ENCODE assay signal across 8 cellular contexts in the genomic region with DNA sequence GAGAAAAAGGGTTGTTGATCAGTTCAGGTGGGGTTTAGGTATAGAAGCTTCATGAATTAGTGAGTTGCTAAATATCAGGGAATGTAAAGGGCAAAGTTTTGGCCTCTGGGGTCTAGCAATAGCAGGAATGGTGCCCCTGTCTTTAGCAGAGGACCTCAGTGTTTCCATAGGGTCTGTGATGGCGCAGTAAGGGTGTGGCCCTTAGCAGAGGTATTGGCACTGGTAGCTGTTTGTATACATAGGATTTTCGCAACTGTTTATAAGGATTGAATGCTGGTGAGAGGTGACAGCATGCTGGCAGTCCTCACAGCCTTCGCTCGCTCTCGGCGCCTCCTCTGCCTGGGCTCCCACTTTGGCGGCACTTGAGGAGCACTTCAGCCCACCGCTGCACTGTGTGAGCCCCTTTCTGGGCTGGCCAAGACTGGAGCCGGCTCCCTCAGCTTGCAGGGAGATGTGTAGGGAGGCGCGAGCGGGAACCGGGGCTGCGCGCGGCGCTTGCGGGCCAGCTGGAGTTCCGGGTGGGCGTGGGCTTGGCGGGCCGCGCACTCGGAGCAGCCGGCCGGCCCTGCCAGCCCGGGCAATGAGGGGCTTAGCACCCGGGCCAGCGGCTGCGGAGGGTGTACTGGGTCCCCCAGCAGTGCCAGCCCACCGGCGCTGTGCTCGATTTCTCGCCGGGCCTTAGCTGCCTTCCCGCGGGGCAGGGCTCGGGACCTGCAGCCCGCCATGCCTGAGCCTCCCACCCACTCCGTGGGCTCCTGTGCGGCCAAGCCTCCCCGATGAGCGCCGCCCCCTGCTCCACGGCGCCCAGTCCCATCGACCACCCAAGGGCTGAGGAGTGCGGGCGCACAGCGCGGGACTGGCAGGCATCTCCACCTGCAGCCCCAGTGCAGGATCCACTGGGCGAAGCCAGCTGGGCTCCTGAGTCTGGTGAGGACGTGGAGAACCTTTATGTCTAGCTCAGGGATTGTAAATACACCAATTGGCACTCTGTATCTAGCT.
A peak's percentile ranks its signal among the peaks of the same experiment; 100 is the strongest.
DNase-seq lines count a peak whose midpoint lies in the region; ATAC-seq, FAIRE-seq and TF ChIP-seq lines count a peak whose summit lies in the region.
"Not testable (repeated sequence)": the region's sequence is repeated elsewhere in the genome, so short reads cannot be mapped to it uniquely, and the experiment has no call there.

No MANE protein-coding gene starts in this region.

- not testable (repeated sequence) for FAIRE-seq in small intestine (lab: Jason Lieb, UNC)

- H3K79me2 ChIP-seq in fibroblast of lung (ENCODE audit: control insufficient read depth, insufficient read depth, low read length) = not testable (repeated sequence)

- TF ChIP-seq POLR2A in ovary (IDR thresholded peaks at IDR 0.05) = not testable (repeated sequence)

- H3K9me3 ChIP-seq in fibroblast of lung (ENCODE audit: control insufficient read depth, insufficient read depth, low read depth, low read length); ovary; small intestine (ENCODE audit: control insufficient read depth, low read depth); aorta (ENCODE audit: control insufficient read depth, low read length): not testable (repeated sequence)

- ATAC-seq in aorta (ENCODE audit: low FRiP score) = not testable (repeated sequence)

- not testable (repeated sequence) for H3K36me3 ChIP-seq in fibroblast of lung (ENCODE audit: control insufficient read depth, insufficient read depth, low read length); kidney epithelial cell (ENCODE audit: control insufficient read depth, insufficient read depth, low read length); ovary; small intestine (ENCODE audit: control insufficient read depth in 2 of 2, insufficient read depth in 2 of 2, low read length in 2 of 2); aorta (ENCODE audit: control insufficient read depth in 1 of 2, insufficient read depth in 2 of 2, low read length in 1 of 2)

- TF ChIP-seq EP300 in ovary (IDR thresholded peaks at IDR 0.05) = not testable (repeated sequence)

- not testable (repeated sequence) for H3K27me3 ChIP-seq in fibroblast of lung (ENCODE audit: control insufficient read depth, insufficient read depth, low read length); kidney epithelial cell (ENCODE audit: control insufficient read depth, insufficient read depth, low read length); ovary; small intestine (ENCODE audit: control insufficient read depth in 2 of 2, insufficient read depth in 2 of 2, low read length in 2 of 2); aorta (ENCODE audit: control insufficient read depth in 1 of 2, insufficient read depth in 2 of 2, low read length in 1 of 2)

- WGBS in ovary, 3 donors = 17 to 42% (median 40%) methylated on average over 23 to 47 of the region's 53 CpGs
- 36 to 60% (median 37%) methylated on average over 35 to 46 of the region's 53 CpGs for WGBS in small intestine, 3 donors
- 24 to 30% methylated on average over 34 to 50 of the region's 53 CpGs for WGBS in aorta, 2 donors

- intact Hi-C loops in ovary (cut with DNase I); aorta (cut with DNase I): not testable (repeated sequence)

- H3K4me1 ChIP-seq in fibroblast of lung (ENCODE audit: control insufficient read depth, extremely low read depth, insufficient read depth, low read length); ovary (ENCODE audit: insufficient read depth); small intestine (ENCODE audit: control insufficient read depth in 2 of 2, insufficient read depth in 1 of 2, low read depth in 1 of 2, low read length in 1 of 2); aorta (ENCODE audit: control insufficient read depth in 1 of 2, insufficient read depth in 2 of 2, low read length in 2 of 2): not testable (repeated sequence)

- H3K27ac ChIP-seq in fibroblast of lung (ENCODE audit: insufficient read depth, low read length); ovary; small intestine (ENCODE audit: low read depth in 1 of 2, low read length in 1 of 2); aorta (ENCODE audit: low read depth in 1 of 2, low read length in 2 of 2): not testable (repeated sequence)

- H2AFZ ChIP-seq in fibroblast of lung (ENCODE audit: low read length) = peak overlapping the region; percentile 40

- H3K9ac ChIP-seq in fibroblast of lung (ENCODE audit: insufficient read depth, low read length) = not testable (repeated sequence)

- TF ChIP-seq CTCF in choroid plexus epithelial cell (conservative IDR thresholded peaks at IDR 0.05; ENCODE audit: low read depth, low read length); fibroblast of lung (conservative IDR thresholded peaks at IDR 0.05 in 1 of 2, IDR thresholded peaks at IDR 0.05 in 1 of 2; ENCODE audit: low read depth in 1 of 2, low read length in 2 of 2); kidney epithelial cell (IDR thresholded peaks at IDR 0.05; ENCODE audit: insufficient read depth, low read length, poor library complexity, severe bottlenecking); ovary (IDR thresholded peaks at IDR 0.05): not testable (repeated sequence)

- not testable (repeated sequence) for H4K20me1 ChIP-seq in fibroblast of lung (ENCODE audit: control insufficient read depth, extremely low read depth, insufficient read depth, low read length)

- DNase-seq in DMS53 (lab: John Stamatoyannopoulos, UW) (peak; percentile 60), NCI-H748 (lab: John Stamatoyannopoulos, UW; ENCODE audit: unreplicated experiment) (peak; percentile 67), fibroblast of lung (ENCODE audit: low read depth in 2 of 2) (peak in 1 of 2 donors; percentile 2), ovary (peak in 2 of 5 donors; percentile 27 to 49), small intestine (peak; percentile 7)
- not testable (repeated sequence) for DNase-seq in choroid plexus epithelial cell (ENCODE audit: low read depth); kidney epithelial cell (ENCODE audit: low read depth); aorta

- H3K4me3 ChIP-seq in choroid plexus epithelial cell (ENCODE audit: low read depth, low read length) (peak overlapping the region; percentile 37), fibroblast of lung (replicated peaks in 1 of 4; ENCODE audit: control extremely low read depth in 1 of 4, insufficient read depth in 1 of 4, low read depth in 3 of 4, low read length in 4 of 4) (peak overlapping the region in 2 of 4 experiments; percentile 39 to 45), kidney epithelial cell (ENCODE audit: low read depth, low read length) (peak overlapping the region; percentile 27), ovary (peak overlapping the region; percentile 20), small intestine (ENCODE audit: low read depth in 1 of 2, low read length in 2 of 2) (peak overlapping the region in 1 of 2 donors; percentile 28), aorta (ENCODE audit: low read length in 2 of 2) (peak overlapping the region; percentile 16 to 20)

- H3K4me2 ChIP-seq in fibroblast of lung (ENCODE audit: extremely low read depth, insufficient read depth, low read length) = peak overlapping the region; percentile 66
